In the genomic region with DNA sequence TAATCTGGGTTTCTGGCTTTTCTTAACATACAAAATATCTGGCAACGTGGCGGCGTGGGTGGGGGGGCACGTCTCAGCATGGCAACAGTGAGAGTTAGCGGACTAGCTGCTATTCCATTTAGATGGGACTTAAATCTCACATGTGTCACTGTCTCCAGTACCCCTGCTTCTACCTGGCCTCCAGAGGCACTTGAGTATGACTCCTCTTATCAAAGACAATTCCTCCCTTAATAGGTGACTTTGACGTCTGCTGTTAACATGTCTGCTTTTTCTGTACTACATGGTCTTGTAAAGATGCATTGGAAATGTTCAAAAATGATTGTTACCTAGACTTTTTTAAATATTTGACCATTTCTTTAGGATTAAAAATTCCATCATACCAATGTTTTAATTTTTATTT, we compare ENCODE assay signal across 4 cellular contexts.
"Had no signal": no experiment of that assay in that cellular context is flagged by ENCODE, and none has a peak within 500 bp of the region (broad histone marks: within the 10 kb centered on the region; RNA-seq: fewer than 3 reads in every experiment).

No MANE protein-coding gene starts in this region.

- ATAC-seq: GM23338 had no signal

- DNase-seq: H9, HCEC 1CT, IMR-90 had no signal

- H3K4me3 ChIP-seq: GM23338 had no signal
